Comparison of ENCODE assay signal across 8 cellular contexts in genomic region chr7:102286237-102287081, GRCh38. TPM values are rescaled to one million over a fixed set of nuclear protein-coding genes. Genes with fewer than 3 reads are reported as not detected.
DNase-seq lines count a peak whose midpoint lies in the region; FAIRE-seq and TF ChIP-seq lines count a peak whose summit lies in the region.

Gene SH2B2 (plus strand): TSS chr7:102286868. CDS start chr7:102300551, 13,683 bp downstream.

- H3K36me3 ChIP-seq in fibroblast of lung (ENCODE audit: control insufficient read depth, insufficient read depth, low read length) (no peaks in the 10 kb centered on the region), thyroid gland (no peaks in the 10 kb centered on the region)

- peak in 1 of 2 donors; percentile 54 for TF ChIP-seq POLR2A in thyroid gland (IDR thresholded peaks at IDR 0.05)

- H4K20me1 ChIP-seq in fibroblast of lung (ENCODE audit: control insufficient read depth, extremely low read depth, insufficient read depth, low read length) = no peaks in the 10 kb centered on the region

- intact Hi-C loops in thyroid gland (cut with DNase I) = no loop called here

- no peaks in the 10 kb centered on the region for H3K4me1 ChIP-seq in fibroblast of lung (ENCODE audit: control insufficient read depth, extremely low read depth, insufficient read depth, low read length)
- H3K4me1 ChIP-seq in thyroid gland = peaks cover 21 to 22% of the 10 kb centered on the region in 2 donors

- H3K9ac ChIP-seq in fibroblast of lung (ENCODE audit: insufficient read depth, low read length) = peak within 1 kb of the TSS; percentile 65

- TF ChIP-seq CTCF in HFF-Myc (IDR thresholded peaks at IDR 0.05; ENCODE audit: low read depth, low read length, missing control alignments) = no peak
- TF ChIP-seq CTCF in fibroblast of lung (conservative IDR thresholded peaks at IDR 0.05 in 1 of 2, IDR thresholded peaks at IDR 0.05 in 1 of 2; ENCODE audit: low read depth in 1 of 2, low read length in 2 of 2) = no peak
- TF ChIP-seq CTCF in thyroid gland (IDR thresholded peaks at IDR 0.05) = no peak

- WGBS in thyroid gland, 2 donors = no CpG with 5 or more reads among the region's 114 CpGs

- peak within 1 kb of the TSS; percentile 39 for H3K27ac ChIP-seq in fibroblast of lung (ENCODE audit: insufficient read depth, low read length)
- peak within 1 kb of the TSS; percentile 81 to 95 (median 85) for H3K27ac ChIP-seq in thyroid gland

- H3K4me3 ChIP-seq in HFF-Myc (replicated peaks; ENCODE audit: low read depth, low read length) (peak within 1 kb of the TSS; percentile 63), fibroblast of lung (replicated peaks in 1 of 4; ENCODE audit: control extremely low read depth in 1 of 4, insufficient read depth in 1 of 4, low read depth in 3 of 4, low read length in 4 of 4) (peak within 1 kb of the TSS; percentile 57 to 72 (median 63)), thyroid gland (replicated peaks in 1 of 3) (peak within 1 kb of the TSS; percentile 81 to 96 (median 86))

- no peaks in the 10 kb centered on the region for H3K9me3 ChIP-seq in fibroblast of lung (ENCODE audit: control insufficient read depth, insufficient read depth, low read depth, low read length)
- no peaks in the 10 kb centered on the region for H3K9me3 ChIP-seq in thyroid gland

- DNase-seq in Daoy (ENCODE audit: low read depth) = peak; percentile 87
- DNase-seq in HFF-Myc (ENCODE audit: extremely low read depth, low read depth) = no peak
- peak; percentile 86 for DNase-seq in NCI-H69 (lab: John Stamatoyannopoulos, UW)
- DNase-seq in activated T-cell treated with anti-CD3 and anti-CD28 coated beads, Interleukin-2, amount 50 U/mL, for 48 hours = peak; percentile 67 to 72
- peak; percentile 43 to 60 for DNase-seq in fibroblast of lung (ENCODE audit: low read depth in 2 of 2)
- DNase-seq in myocyte (ENCODE audit: low read depth) = peak; percentile 74
- peak; percentile 59 to 67 for DNase-seq in thyroid gland
- DNase-seq in GM19239 (ENCODE audit: insufficient read length, low spot score) = no peak

- H3K27me3 ChIP-seq in fibroblast of lung (ENCODE audit: control insufficient read depth, insufficient read depth, low read length) = peaks cover 4% of the 10 kb centered on the region
- no peaks in the 10 kb centered on the region for H3K27me3 ChIP-seq in thyroid gland

- FAIRE-seq in GM19239 (lab: Jason Lieb, UNC) = no peak

- H3K79me2 ChIP-seq in fibroblast of lung (ENCODE audit: control insufficient read depth, insufficient read depth, low read length) = no peaks in the 10 kb centered on the region

- peak within 1 kb of the TSS; percentile 90 for H3K4me2 ChIP-seq in fibroblast of lung (ENCODE audit: extremely low read depth, insufficient read depth, low read length)

- H2AFZ ChIP-seq in fibroblast of lung (ENCODE audit: low read length) = peak within 1 kb of the TSS; percentile 73

RNA-seq across cellular contexts. Expression of gene SH2B2, which starts in this region (rescaled TPM):
- 2.2 and 5.3 TPM in 2 replicates for total RNA-seq in Daoy (2014; rRNA removed; shearing (Covaris generic))
- total RNA-seq in fibroblast of lung (2.0 and 2.3 TPM in 2 replicates), myocyte (32.1 and 51.6 TPM in 2 replicates), thyroid gland (10 to 100 TPM in 3 of 4 donors, 1 to 10 TPM in 1; 7.7 to 19.3 (median 14.6) TPM)
- polyA plus RNA-seq in fibroblast of lung = 0.18 and 0.43 TPM in 2 replicates
- 0.71 and 1.2 TPM in 2 replicates for polyA plus RNA-seq in fibroblast of lung (2012)
- polyA minus RNA-seq in fibroblast of lung (ENCODE audit: low replicate concordance) = 1.4 and 2.5 TPM in 2 replicates
- polyA plus RNA-seq in myocyte (2012) = 7.6 TPM

Comparison
In these comparisons a context has a peak if more than half of its experiments do, and no peak if none do; other contexts are left out.
1. DNase-seq: peak in Daoy (single experiment), NCI-H69 (single experiment), activated T-cell treated with anti-CD3 and anti-CD28 coated beads, Interleukin-2, amount 50 U/mL, for 48 hours (2 of 2), fibroblast of lung (2 of 2), myocyte (single experiment) and thyroid gland (2 of 2); none in HFF-Myc (single experiment) and GM19239 (single experiment).
2. Peak in every context shown above with its lines, with median percentiles within 50 percentile points of each other: H3K4me3 ChIP-seq.